In genomic region chr9:9750719-9751118, GRCh38 we compare ENCODE assay signal across 28 cellular contexts.
"Had no signal": no experiment of that assay in that cellular context is flagged by ENCODE, and none has a peak within 500 bp of the region (broad histone marks: within the 10 kb centered on the region; RNA-seq: fewer than 3 reads in every experiment).

No MANE protein-coding gene starts in this region.

- H3K4me3 Mint-ChIP-seq: naive B cell; natural killer cell; nephron progenitor cell; neural progenitor cell; stimulated activated effector memory CD8-positive, alpha-beta T cell treated with anti-CD3 and anti-CD28 coated beads, Interleukin-12 subunit alpha, Interleukin-12 subunit beta, amount 100 ng/mL, for 72 hours; stimulated activated naive CD8-positive, alpha-beta T cell treated with anti-CD3 and anti-CD28 coated beads, Interleukin-15, amount 100 ng/mL, for 72 hours; type B pancreatic cell had no signal

- H3K36me3 Mint-ChIP-seq: naive B cell; neural progenitor cell; stimulated activated effector memory CD8-positive, alpha-beta T cell treated with anti-CD3 and anti-CD28 coated beads, Interleukin-12 subunit alpha, Interleukin-12 subunit beta, amount 100 ng/mL, for 72 hours; type B pancreatic cell had no signal

- H3K27ac Mint-ChIP-seq: natural killer cell; nephron progenitor cell; neural progenitor cell; progenitor cell of endocrine pancreas; stimulated activated effector memory CD8-positive, alpha-beta T cell treated with anti-CD3 and anti-CD28 coated beads, Interleukin-12 subunit alpha, Interleukin-12 subunit beta, amount 100 ng/mL, for 72 hours; stimulated activated naive CD8-positive, alpha-beta T cell treated with anti-CD3 and anti-CD28 coated beads, Interleukin-15, amount 100 ng/mL, for 72 hours; type B pancreatic cell had no signal

- H3K9ac ChIP-seq: neural progenitor cell had no signal

- H3K4me1 Mint-ChIP-seq: natural killer cell; neural progenitor cell; stimulated activated effector memory CD8-positive, alpha-beta T cell treated with anti-CD3 and anti-CD28 coated beads, Interleukin-12 subunit alpha, Interleukin-12 subunit beta, amount 100 ng/mL, for 72 hours; stimulated activated naive CD8-positive, alpha-beta T cell treated with anti-CD3 and anti-CD28 coated beads, Interleukin-15, amount 100 ng/mL, for 72 hours had no signal

- H3K4me1 ChIP-seq: left lung, lower lobe of right lung had no signal

- ATAC-seq: left cardiac atrium; left lung; lower lobe of right lung; natural killer cell; right cardiac atrium; stimulated activated effector memory CD8-positive, alpha-beta T cell treated with anti-CD3 and anti-CD28 coated beads, Interleukin-12 subunit alpha, Interleukin-12 subunit beta, amount 100 ng/mL, for 72 hours; stimulated activated naive CD8-positive, alpha-beta T cell treated with anti-CD3 and anti-CD28 coated beads, Interleukin-15, amount 100 ng/mL, for 72 hours had no signal

- H3K27me3 ChIP-seq: left lung, neural progenitor cell, neutrophil, ovary, sigmoid colon, spleen, tibial nerve, vagina had no signal

- H2AFZ ChIP-seq: neural progenitor cell had no signal

- DNase-seq: hippocampal formation; kidney glomerular epithelial cell; left cardiac atrium; left lung; lower lobe of right lung; mammary epithelial cell; mesenchymal stem cell; naive B cell; natural killer cell; nephron progenitor cell; occipital lobe; ovary; retina; right cardiac atrium; sigmoid colon; small intestine; spleen; stimulated activated CD4-positive, alpha-beta T cell treated with anti-CD3 and anti-CD28 coated beads, Interleukin-4, amount 100 ng/mL, for 24 hours; stimulated activated naive CD4-positive, alpha-beta T cell treated with Interleukin-2 at 50 U/mL for 16 hours; stimulated activated naive CD8-positive, alpha-beta T cell treated with anti-CD3 and anti-CD28 coated beads, Interleukin-15, amount 100 ng/mL, for 72 hours; substantia nigra had no signal

- H3K4me3 ChIP-seq: left lung, lower lobe of right lung, neural progenitor cell, ovary, sigmoid colon, spleen, tibial nerve, vagina had no signal

- H3K27ac ChIP-seq: left lung, lower lobe of right lung, neural progenitor cell, neutrophil, ovary, spleen, tibial nerve, vagina had no signal

- H3K9me3 Mint-ChIP-seq: naive B cell; nephron progenitor cell; neural progenitor cell; stimulated activated naive CD8-positive, alpha-beta T cell treated with anti-CD3 and anti-CD28 coated beads, Interleukin-15, amount 100 ng/mL, for 72 hours had no signal

- H3K4me2 ChIP-seq: neural progenitor cell had no signal

- H3K27me3 Mint-ChIP-seq: progenitor cell of endocrine pancreas; stimulated activated naive CD8-positive, alpha-beta T cell treated with anti-CD3 and anti-CD28 coated beads, Interleukin-15, amount 100 ng/mL, for 72 hours; type B pancreatic cell had no signal

- H3K9me3 ChIP-seq: left lung, lower lobe of right lung, neutrophil, ovary, sigmoid colon, spleen, tibial nerve, vagina had no signal

- H3K36me3 ChIP-seq: left lung, lower lobe of right lung, neural progenitor cell, neutrophil, ovary, sigmoid colon, spleen, tibial nerve, vagina had no signal
